In the genomic region with DNA sequence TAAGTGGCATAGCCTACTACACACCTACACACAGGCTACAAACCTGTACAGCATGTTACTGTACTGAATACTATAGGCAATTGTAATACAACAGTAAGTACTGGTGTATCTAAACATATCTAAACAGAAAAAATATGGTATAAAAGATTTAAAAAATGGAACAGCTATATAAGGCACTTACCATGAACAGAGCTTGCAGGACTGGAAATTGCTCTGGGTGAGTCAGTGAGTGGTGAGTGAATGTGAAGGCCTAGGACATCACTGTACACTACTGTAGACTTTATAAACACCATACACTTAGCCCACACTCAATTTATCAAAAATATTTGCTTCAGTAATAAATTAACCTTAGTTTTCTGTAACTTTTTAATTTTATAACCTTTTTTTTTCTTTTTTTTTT, we compare ENCODE assay signal across 33 cellular contexts. TPM values are rescaled to one million over a fixed set of nuclear protein-coding genes. Genes with fewer than 3 reads are reported as not detected.
"Had no signal": no experiment of that assay in that cellular context is flagged by ENCODE, and none has a peak within 500 bp of the region (broad histone marks: within the 10 kb centered on the region; RNA-seq: fewer than 3 reads in every experiment).

No MANE protein-coding gene starts in this region.

- DNase-seq: activated effector memory CD4-positive, alpha-beta T cell treated with anti-CD3 and anti-CD28 coated beads, Interleukin-2, amount 50 U/mL, for 16 hours; activated effector memory CD4-positive, alpha-beta T cell treated with Interleukin-2 at 50 U/mL for 16 hours; activated gamma-delta T cell; activated gamma-delta T cell treated with Interleukin-2 at 50 U/mL for 16 hours; activated naive CD4-positive, alpha-beta T cell; activated naive CD4-positive, alpha-beta T cell treated with anti-CD3 and anti-CD28 coated beads for 36 hours; activated naive CD4-positive, alpha-beta T cell treated with anti-CD3 and anti-CD28 coated beads, Interleukin-2, amount 10 ng/mL, durations not matched to agents 7 days and 5 days; activated naive CD4-positive, alpha-beta T cell treated with anti-CD3 and anti-CD28 coated beads, Interleukin-2, amount 50 U/mL, for 16 hours; activated naive CD4-positive, alpha-beta T cell treated with Interleukin-2 at 50 U/mL for 16 hours; activated naive CD8-positive, alpha-beta T cell treated with anti-CD3 and anti-CD28 coated beads for 36 hours; activated naive CD8-positive, alpha-beta T cell treated with anti-CD3 and anti-CD28 coated beads, Interleukin-2, amount 10 ng/mL, durations not matched to agents 7 days and 5 days; activated naive CD8-positive, alpha-beta T cell treated with anti-CD3 and anti-CD28 coated beads, Interleukin-2, amount 50 U/mL, for 24 hours; activated T-cell treated with anti-CD3 and anti-CD28 coated beads, Interleukin-2, amount 50 U/mL, for 24 hours; activated T-cell treated with anti-CD3 and anti-CD28 coated beads, Interleukin-2, amount 50 U/mL, for 4 hours; activated T-cell treated with anti-CD3 and anti-CD28 coated beads, Interleukin-2, amount 50 U/mL, for 48 hours; activated T-cell treated with anti-CD3 and anti-CD28 coated beads, Interleukin-2, amount 50 U/mL, for 72 hours; adrenal gland; amniotic stem cell; amygdala; anterior cingulate cortex; aorta; body of pancreas; brain microvascular endothelial cell; caudate nucleus; central memory CD4-positive, alpha-beta T cell; cerebellar nuclear complex had no signal

- H3K4me1 ChIP-seq: adrenal gland, ascending aorta, body of pancreas, breast epithelium had no signal

- H3K4me3 ChIP-seq: adrenal gland, ascending aorta, body of pancreas, breast epithelium, cardiac muscle cell had no signal

- H3K9me3 ChIP-seq: adrenal gland, ascending aorta, body of pancreas had no signal

- H3K36me3 ChIP-seq: adrenal gland, ascending aorta, brain microvascular endothelial cell, breast epithelium, cardiac muscle cell had no signal

- ATAC-seq: activated naive CD4-positive, alpha-beta T cell treated with anti-CD3 and anti-CD28 coated beads, Interleukin-2, amount 50 U/mL, for 72 hours; activated naive CD8-positive, alpha-beta T cell treated with anti-CD3 and anti-CD28 coated beads, Interleukin-2, amount 50 U/mL, for 24 hours; activated T-cell treated with anti-CD3 and anti-CD28 coated beads, Interleukin-2, amount 50 U/mL, for 4 hours; activated T-cell treated with anti-CD3 and anti-CD28 coated beads, Interleukin-2, amount 50 U/mL, for 72 hours; activated T-helper 17 cell treated with anti-CD3 and anti-CD28 coated beads, Interleukin-2, amount 50 U/mL, for 72 hours; body of pancreas had no signal

- H3K27me3 ChIP-seq: adrenal gland, ascending aorta, body of pancreas, brain microvascular endothelial cell, breast epithelium, cardiac muscle cell had no signal

- H3K27ac ChIP-seq: adrenal gland, ascending aorta, body of pancreas, brain microvascular endothelial cell, breast epithelium, cardiac muscle cell had no signal

RNA-seq across cellular contexts. Expression of a gene that starts 24.7 kb away (rescaled TPM):
- total RNA-seq: activated naive CD4-positive, alpha-beta T cell treated with anti-CD3 and anti-CD28 coated beads for 36 hours; activated naive CD4-positive, alpha-beta T cell treated with anti-CD3 and anti-CD28 coated beads, Interleukin-2, amount 50 U/mL, for 72 hours; activated naive CD8-positive, alpha-beta T cell treated with anti-CD3 and anti-CD28 coated beads for 36 hours; activated naive CD8-positive, alpha-beta T cell treated with anti-CD3 and anti-CD28 coated beads, Interleukin-2, amount 10 ng/mL, durations not matched to agents 7 days and 5 days; activated T-cell treated with anti-CD3 and anti-CD28 coated beads, Interleukin-2, amount 50 U/mL, for 4 hours; activated T-cell treated with anti-CD3 and anti-CD28 coated beads, Interleukin-2, amount 50 U/mL, for 72 hours; activated T-helper 1 cell treated with anti-CD3 and anti-CD28 coated beads, Interleukin-12 subunit alpha, Interleukin-12 subunit beta, Interleukin-2, Interleukin-4 antibody, amounts not matched to agents 30 ng/mL and 10 ng/mL and 1 ng/mL, durations not matched to agents 14 hours and 24 hours and 36 hours; activated T-helper 17 cell treated with anti-CD3 and anti-CD28 coated beads, Interleukin-2, amount 50 U/mL, for 72 hours; activated T-helper 2 cell treated with anti-CD3 and anti-CD28 coated beads, Interferon-gamma antibody, Interleukin-2, Interleukin-4, amounts not matched to agents 10 μg/mL and 5 μg/mL and 100 μg/mL, durations not matched to agents 14 hours and 24 hours and 36 hours had no signal
